Comparison of ENCODE assay signal across 8 cellular contexts in the genomic region with DNA sequence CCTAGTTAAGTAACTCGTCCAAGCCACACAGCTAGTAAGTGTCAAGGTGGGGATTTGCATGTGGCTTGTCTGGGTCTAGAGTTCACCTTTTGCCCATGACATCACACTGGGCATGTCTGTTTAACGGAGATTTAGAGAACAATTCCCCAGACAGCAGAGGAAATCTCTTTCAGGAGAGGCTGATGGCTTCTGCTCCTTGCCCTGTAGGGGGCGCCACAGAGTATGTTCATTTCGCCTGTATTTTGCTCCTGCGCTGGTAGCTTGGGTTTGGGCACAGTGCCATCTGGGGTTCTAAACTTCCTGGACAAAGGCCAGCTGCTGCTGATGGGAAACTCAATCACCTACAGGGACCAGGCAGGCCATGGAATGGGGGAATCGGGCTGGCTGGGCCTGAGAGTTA. TPM values are rescaled to one million over a fixed set of nuclear protein-coding genes. Genes with fewer than 3 reads are reported as not detected.
DNase-seq lines count a peak whose midpoint lies in the region; ATAC-seq, FAIRE-seq and TF ChIP-seq lines count a peak whose summit lies in the region.

No MANE protein-coding gene starts in this region.

- no TSS peak for BruUV-seq in endothelial cell of umbilical vein (replicated peaks; lab: Mats Ljungman, UMichigan)

- intact Hi-C loops in endothelial cell of umbilical vein (cut with micrococcal nuclease): no loop called here

- FAIRE-seq in endothelial cell of umbilical vein (lab: Jason Lieb, UNC): no peak

- no peak overlapping the region for H3K4me3 Mint-ChIP-seq in activated CD8-positive, alpha-beta memory T cell treated with anti-CD3 and anti-CD28 coated beads, Interleukin-2, amount 10 ng/mL, durations not matched to agents 7 days and 5 days

- POLR2A ChIA-PET in RWPE1 (lab: Yijun Ruan, JAX; ENCODE audit: low non-redundant PET): no interaction called here
- POLR2A ChIA-PET in endothelial cell of umbilical vein (lab: Charles Lee): no interaction called here

- H3K27me3 ChIP-seq in endothelial cell of umbilical vein (ENCODE audit: control insufficient read depth in 2 of 2, insufficient read depth in 2 of 2, low read length in 2 of 2): peaks cover 0 to 2% of the 10 kb centered on the region in 2 experiments

- H3K9ac ChIP-seq in endothelial cell of umbilical vein (replicated peaks; ENCODE audit: extremely low read depth, insufficient read depth, low read length): no peak overlapping the region

- CTCF ChIA-PET in activated CD8-positive, alpha-beta memory T cell treated with anti-CD3 and anti-CD28 coated beads, Interleukin-2, amount 10 ng/mL, durations not matched to agents 7 days and 5 days (lab: Charles Lee): interaction anchor here (0.7 to 1.4 kb wide), 4 partner anchors 12 to 28 kb away, joined by 3 read pairs; no protein-coding TSS in a partner anchor
- CTCF ChIA-PET in RWPE1 (lab: Yijun Ruan, JAX) (interaction anchor here (0.6 to 1.0 kb wide), 3 partner anchors 17 to 1338 kb away, joined by 3 to 4 read pairs (median 3); no protein-coding TSS in a partner anchor), endothelial cell of umbilical vein (lab: Charles Lee) (interaction anchor here (1.2 kb wide), 1 partner anchor 10 kb away, joined by 5 read pairs; no protein-coding TSS in a partner anchor)

- H4K20me1 ChIP-seq in endothelial cell of umbilical vein (replicated peaks; ENCODE audit: control insufficient read depth, extremely low read depth, insufficient read depth, low read length): no peaks in the 10 kb centered on the region

- H3K36me3 ChIP-seq in endothelial cell of umbilical vein (ENCODE audit: control insufficient read depth in 2 of 2, extremely low read depth in 1 of 2, insufficient read depth in 2 of 2, low read length in 2 of 2): no peaks in the 10 kb centered on the region

- no peaks in the 10 kb centered on the region for H3K79me2 ChIP-seq in endothelial cell of umbilical vein (ENCODE audit: control insufficient read depth, insufficient read depth, low read length)

- no peaks in the 10 kb centered on the region for H3K9me1 ChIP-seq in endothelial cell of umbilical vein (replicated peaks; ENCODE audit: control insufficient read depth, extremely low read depth, insufficient read depth, low read length)

- H3K4me1 Mint-ChIP-seq in activated CD8-positive, alpha-beta memory T cell treated with anti-CD3 and anti-CD28 coated beads, Interleukin-2, amount 10 ng/mL, durations not matched to agents 7 days and 5 days: no peaks in the 10 kb centered on the region

- H3K4me3 ChIP-seq in endothelial cell of umbilical vein (replicated peaks in 1 of 3; ENCODE audit: insufficient read depth in 1 of 3, low read depth in 1 of 3, low read length in 3 of 3): no peak overlapping the region

- H3K27me3 Mint-ChIP-seq in activated CD8-positive, alpha-beta memory T cell treated with anti-CD3 and anti-CD28 coated beads, Interleukin-2, amount 10 ng/mL, durations not matched to agents 7 days and 5 days: peaks cover 17% of the 10 kb centered on the region

- peak; percentile 31 for TF ChIP-seq CTCF in RWPE1 (conservative IDR thresholded peaks at IDR 0.05; ENCODE audit: low read depth)
- TF ChIP-seq CTCF in endothelial cell of umbilical vein (IDR thresholded peaks at IDR 0.05; ENCODE audit: extremely low read depth in 1 of 2, insufficient read depth in 1 of 2, low read depth in 1 of 2, low read length in 2 of 2): peak; percentile 32 to 40

- dilution Hi-C loops in endothelial cell of umbilical vein (cut with MboI; ENCODE audit: extremely low pct_ligation_motif_present, low sequenced_read_pairs): no loop called here

- H3K4me2 ChIP-seq in endothelial cell of umbilical vein (ENCODE audit: insufficient read depth, low read length): no peak overlapping the region

- no peak for TF ChIP-seq POLR2A in endothelial cell of umbilical vein (IDR thresholded peaks at IDR 0.05; ENCODE audit: low read depth, low read length)

- H3K36me3 Mint-ChIP-seq in activated CD8-positive, alpha-beta memory T cell treated with anti-CD3 and anti-CD28 coated beads, Interleukin-2, amount 10 ng/mL, durations not matched to agents 7 days and 5 days: no peaks in the 10 kb centered on the region

- no peak overlapping the region for H2AFZ ChIP-seq in endothelial cell of umbilical vein (ENCODE audit: low read depth, low read length)

- no peaks in the 10 kb centered on the region for H3K4me1 ChIP-seq in endothelial cell of umbilical vein (ENCODE audit: control insufficient read depth, extremely low read depth, insufficient read depth, low read length)

- H3K9me3 Mint-ChIP-seq in activated CD8-positive, alpha-beta memory T cell treated with anti-CD3 and anti-CD28 coated beads, Interleukin-2, amount 10 ng/mL, durations not matched to agents 7 days and 5 days (ENCODE audit: low read depth): no peaks in the 10 kb centered on the region

- no peak overlapping the region for H3K27ac Mint-ChIP-seq in activated CD8-positive, alpha-beta memory T cell treated with anti-CD3 and anti-CD28 coated beads, Interleukin-2, amount 10 ng/mL, durations not matched to agents 7 days and 5 days

- ATAC-seq in activated CD8-positive, alpha-beta memory T cell treated with anti-CD3 and anti-CD28 coated beads, Interleukin-2, amount 10 ng/mL, durations not matched to agents 7 days and 5 days: no peak
- ATAC-seq in GM18907 (IDR thresholded peaks at IDR 0.05; ENCODE audit: unreplicated experiment): no peak
- ATAC-seq in HG02938 (IDR thresholded peaks at IDR 0.05; ENCODE audit: unreplicated experiment): no peak

- DNase-seq in activated CD8-positive, alpha-beta memory T cell treated with anti-CD3 and anti-CD28 coated beads for 24 hours: peak; percentile 68
- no peak for DNase-seq in activated CD8-positive, alpha-beta memory T cell treated with anti-CD3 and anti-CD28 coated beads, Interleukin-2, amount 10 ng/mL, durations not matched to agents 7 days and 5 days
- no peak for DNase-seq in RWPE1 (ENCODE audit: low spot score)
- no peak for DNase-seq in endothelial cell of umbilical vein (ENCODE audit: low read depth, low spot score)
- DNase-seq in stimulated activated CD8-positive, alpha-beta memory T cell treated with anti-CD3 and anti-CD28 coated beads, Interleukin-4, amount 100 ng/mL, for 48 hours: peak; percentile 74
- DNase-seq in NCI-H146 (lab: John Stamatoyannopoulos, UW): no peak

- no peaks in the 10 kb centered on the region for H3K9me3 ChIP-seq in endothelial cell of umbilical vein (replicated peaks; ENCODE audit: control insufficient read depth, insufficient read depth, low read length)

- H3K27ac ChIP-seq in RWPE1 (no peak overlapping the region), endothelial cell of umbilical vein (ENCODE audit: insufficient read depth, low read depth, low read length) (no peak overlapping the region)

TF ChIP-seq in endothelial cell of umbilical vein, 7 proteins besides CTCF, POLR2A, EP300 and RAD21:
- TF ChIP-seq MYC (IDR thresholded peaks at IDR 0.05; ENCODE audit: low read depth, low read length): no peak
- TF ChIP-seq, protein P1, sequence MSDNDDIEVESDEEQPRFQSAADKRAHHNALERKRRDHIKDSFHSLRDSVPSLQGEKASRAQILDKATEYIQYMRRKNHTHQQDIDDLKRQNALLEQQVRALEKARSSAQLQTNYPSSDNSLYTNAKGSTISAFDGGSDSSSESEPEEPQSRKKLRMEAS (IDR thresholded peaks at IDR 0.05; ENCODE audit: insufficient read depth, insufficient read length): no peak
- TF ChIP-seq EZH2 (IDR thresholded peaks at IDR 0.05; ENCODE audit: borderline replicate concordance, low read depth, low read length, severe bottlenecking): no peak
- TF ChIP-seq JUN (IDR thresholded peaks at IDR 0.05; ENCODE audit: borderline replicate concordance, insufficient read depth, insufficient read length, low read depth): no peak
- TF ChIP-seq GATA2 (IDR thresholded peaks at IDR 0.05; ENCODE audit: insufficient read depth, insufficient read length, low read depth, low read length): no peak
TF ChIP-seq in endothelial cell of umbilical vein: peak in this region for 0.

RNA-seq across cellular contexts. Expression of a gene that starts 20.4 kb away (rescaled TPM):
- total RNA-seq in activated CD8-positive, alpha-beta memory T cell treated with anti-CD3 and anti-CD28 coated beads, Interleukin-2, amount 10 ng/mL, durations not matched to agents 7 days and 5 days: under 1 TPM; 0.09 to 0.38 TPM
- total RNA-seq in endothelial cell of umbilical vein: 0.22 TPM in 1 of 2 replicates, not detected in the other
- polyA plus RNA-seq in endothelial cell of umbilical vein: 0.05 TPM in 1 of 2 replicates, not detected in the other
- polyA plus RNA-seq in endothelial cell of umbilical vein (2011; cell fraction: cytosol; rRNA removed): 0.03 TPM in 1 of 2 replicates, not detected in the other
- polyA plus RNA-seq in endothelial cell of umbilical vein (2011; cell fraction: nucleus; rRNA removed): 0.15 and 0.21 TPM in 2 replicates
- polyA plus RNA-seq in endothelial cell of umbilical vein (2012): not detected in 2 replicates
- polyA minus RNA-seq in endothelial cell of umbilical vein: 0.15 and 0.75 TPM in 2 replicates
- not detected for polyA minus RNA-seq in endothelial cell of umbilical vein (2011; cell fraction: cytosol; rRNA and poly(A)+ RNA removed)
- polyA minus RNA-seq in endothelial cell of umbilical vein (2011; cell fraction: nucleus; rRNA and poly(A)+ RNA removed): 0.58 and 0.82 TPM in 2 replicates

RNA-seq across cellular contexts. Expression of a gene that starts 31.8 kb away (rescaled TPM):
- under 1 TPM in 1 of 2 experiments, not detected in 1; 0.09 TPM for total RNA-seq in activated CD8-positive, alpha-beta memory T cell treated with anti-CD3 and anti-CD28 coated beads, Interleukin-2, amount 10 ng/mL, durations not matched to agents 7 days and 5 days
- total RNA-seq in endothelial cell of umbilical vein: not detected in 2 replicates
- not detected in 2 replicates for polyA plus RNA-seq in endothelial cell of umbilical vein
- not detected in 2 replicates for polyA plus RNA-seq in endothelial cell of umbilical vein (2011; cell fraction: cytosol; rRNA removed)
- not detected in 2 replicates for polyA plus RNA-seq in endothelial cell of umbilical vein (2011; cell fraction: nucleus; rRNA removed)
- polyA plus RNA-seq in endothelial cell of umbilical vein (2012): 0.36 TPM in 1 of 2 replicates, not detected in the other
- polyA minus RNA-seq in endothelial cell of umbilical vein: not detected in 2 replicates
- polyA minus RNA-seq in endothelial cell of umbilical vein (2011; cell fraction: cytosol; rRNA and poly(A)+ RNA removed): not detected
- polyA minus RNA-seq in endothelial cell of umbilical vein (2011; cell fraction: nucleus; rRNA and poly(A)+ RNA removed): not detected in 2 replicates

Comparison
In these comparisons a context has a peak if more than half of its experiments do, and no peak if none do; other contexts are left out.
1. DNase-seq: peak in activated CD8-positive, alpha-beta memory T cell treated with anti-CD3 and anti-CD28 coated beads for 24 hours (single experiment) and stimulated activated CD8-positive, alpha-beta memory T cell treated with anti-CD3 and anti-CD28 coated beads, Interleukin-4, amount 100 ng/mL, for 48 hours (single experiment); none in activated CD8-positive, alpha-beta memory T cell treated with anti-CD3 and anti-CD28 coated beads, Interleukin-2, amount 10 ng/mL, durations not matched to agents 7 days and 5 days (single experiment), RWPE1 (single experiment), endothelial cell of umbilical vein (single experiment) and NCI-H146 (single experiment).